7 cellular contexts compared by ENCODE assay signal in genomic region chr4:105191621-105192210, GRCh38. TPM values are rescaled to one million over a fixed set of nuclear protein-coding genes. Genes with fewer than 3 reads are reported as not detected.
DNase-seq lines count a peak whose midpoint lies in the region; ATAC-seq and TF ChIP-seq lines count a peak whose summit lies in the region.

No MANE protein-coding gene starts in this region.

- intact Hi-C loops in aorta (cut with DNase I) = loop anchor here (5.0 kb wide), 2 partner anchors 44 to 281 kb away; partner anchors contain the start of genes TET2 (in 2 of the 2) and PPA2 (in 1 of the 2)

- ATAC-seq in GM18511 (IDR thresholded peaks at IDR 0.05; ENCODE audit: unreplicated experiment) (peak; percentile 64), aorta (ENCODE audit: low FRiP score) (peak; percentile 43)

- H3K4me3 ChIP-seq in fibroblast of pulmonary artery (replicated peaks; ENCODE audit: low read depth, low read length) (no peak overlapping the region), aorta (ENCODE audit: low read length in 2 of 2) (peak overlapping the region in 1 of 2 donors; percentile 14)

- H3K27me3 ChIP-seq in aorta (ENCODE audit: control insufficient read depth in 1 of 2, insufficient read depth in 2 of 2, low read length in 1 of 2) = no peaks in the 10 kb centered on the region

- TF ChIP-seq CTCF in fibroblast of pulmonary artery (IDR thresholded peaks at IDR 0.05; ENCODE audit: low read length, missing control alignments) = no peak

- H3K27ac ChIP-seq in aorta (ENCODE audit: low read depth in 1 of 2, low read length in 2 of 2) = peak overlapping the region; percentile 17 to 82

- no peaks in the 10 kb centered on the region for H3K36me3 ChIP-seq in aorta (ENCODE audit: control insufficient read depth in 1 of 2, insufficient read depth in 2 of 2, low read length in 1 of 2)

- peaks cover 5 to 7% of the 10 kb centered on the region in 2 donors for H3K4me1 ChIP-seq in aorta (ENCODE audit: control insufficient read depth in 1 of 2, insufficient read depth in 2 of 2, low read length in 2 of 2)

- H3K9me3 ChIP-seq in aorta (ENCODE audit: control insufficient read depth, low read length) = no peaks in the 10 kb centered on the region

- 7 to 9% methylated on average over 3 of the region's 3 CpGs for WGBS in aorta, 2 donors

- DNase-seq in HCEC 1CT = peak; percentile 34
- peak; percentile 47 for DNase-seq in NCI-H2227 (lab: John Stamatoyannopoulos, UW; ENCODE audit: unreplicated experiment)
- DNase-seq in fibroblast of pulmonary artery (ENCODE audit: low read depth) = peak; percentile 53
- no peak for DNase-seq in aorta
- DNase-seq in HT-29 (ENCODE audit: low spot score) = no peak
- no peak for DNase-seq in COR-L47 (lab: John Stamatoyannopoulos, UW)

RNA-seq across cellular contexts. Expression of gene TET2, which starts 45.0 kb away (rescaled TPM):
- 10 to 100 TPM; 40.3 to 40.9 TPM for total RNA-seq in aorta
- 1 to 10 TPM; 2.0 to 3.2 TPM for polyA plus RNA-seq in aorta
- total RNA-seq in HT-29 (2014; rRNA removed; shearing (Covaris generic)) = 3.9 and 5.2 TPM in 2 replicates

Comparison
In these comparisons a context has a peak if more than half of its experiments do, and no peak if none do; other contexts are left out.
1. DNase-seq: peak in HCEC 1CT (single experiment), NCI-H2227 (single experiment) and fibroblast of pulmonary artery (single experiment); none in aorta (0 of 2), HT-29 (single experiment) and COR-L47 (single experiment).